29 cellular contexts compared by ENCODE assay signal in the genomic region with DNA sequence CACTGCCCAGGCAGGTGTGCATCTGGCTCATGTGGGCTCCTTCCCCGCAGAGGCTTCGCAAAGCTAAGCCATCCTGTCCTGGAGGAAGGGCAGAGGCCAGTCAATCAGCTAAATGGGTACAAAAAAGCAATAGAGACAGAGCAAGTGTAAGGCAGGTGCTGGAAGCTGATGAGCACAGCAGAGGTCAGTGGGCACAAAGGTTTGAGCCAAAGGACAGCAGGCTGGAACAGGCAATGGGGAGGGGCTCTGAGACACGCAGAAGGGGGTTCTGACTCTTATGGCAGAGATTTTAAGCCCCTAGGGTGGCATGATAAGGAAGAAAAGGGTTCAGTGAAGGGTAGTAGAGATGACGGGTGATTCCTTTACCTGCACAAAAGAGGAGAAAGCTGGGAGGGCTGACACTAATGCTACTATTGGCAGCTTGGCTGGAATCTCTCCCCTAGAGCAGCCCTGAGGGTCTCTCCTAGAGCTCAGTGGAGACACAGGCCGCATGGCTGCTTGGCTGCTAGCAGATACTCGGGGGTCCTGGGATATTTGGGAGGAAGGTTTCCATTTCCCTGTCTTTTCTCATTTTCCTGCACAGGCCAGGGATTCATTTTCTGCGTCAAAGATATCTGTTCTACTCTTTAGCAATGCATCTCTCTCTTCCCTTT.
"Had no signal": no experiment of that assay in that cellular context is flagged by ENCODE, and none has a peak within 500 bp of the region (broad histone marks: within the 10 kb centered on the region; RNA-seq: fewer than 3 reads in every experiment).

No MANE protein-coding gene starts in this region.

- DNase-seq: activated CD4-positive, alpha-beta T cell treated with anti-CD3 and anti-CD28 coated beads, Interleukin-2, amount 10 ng/mL, durations not matched to agents 24 days and 14 days; activated CD4-positive, CD25-positive, alpha-beta regulatory T cell treated with anti-CD3 and anti-CD28 coated beads, Interleukin-2, amount 50 U/mL, for 72 hours; activated CD8-positive, alpha-beta T cell treated with anti-CD3 and anti-CD28 coated beads for 36 hours; activated gamma-delta T cell treated with Interleukin-2 at 50 U/mL for 16 hours; activated naive CD4-positive, alpha-beta T cell treated with anti-CD3 and anti-CD28 coated beads, Interleukin-2, amount 50 U/mL, for 16 hours; activated T-cell treated with anti-CD3 and anti-CD28 coated beads, Interleukin-2, amount 50 U/mL, for 4 hours; amniotic stem cell; brain microvascular endothelial cell; effector CD8-positive, alpha-beta T cell; erythroblast; gastrocnemius medialis; glutamatergic neuron; left ventricle myocardium inferior; mammary epithelial cell; midbrain; sigmoid colon; small intestine; stimulated activated CD4-positive, alpha-beta T cell treated with anti-CD3 and anti-CD28 coated beads, Interleukin-2, amount 100 ng/mL, for 24 hours; stimulated activated naive B cell treated with anti-CD40 and anti-IgM and Interleukin-4, amounts not matched to agents 10 μg/mL and 1 μg/mL and 100 μg/mL, for 72 hours; stomach; T-helper 2 cell had no signal

- H3K27me3 ChIP-seq: brain microvascular endothelial cell, gastrocnemius medialis, neural progenitor cell, sigmoid colon, stomach, suprapubic skin, tibial nerve had no signal

- H3K27me3 Mint-ChIP-seq: activated CD4-positive, alpha-beta T cell treated with anti-CD3 and anti-CD28 coated beads, Interleukin-2, amount 10 ng/mL, durations not matched to agents 24 days and 14 days; activated CD8-positive, alpha-beta T cell treated with anti-CD3 and anti-CD28 coated beads for 36 hours; activated T-helper 17 cell treated with anti-CD3 and anti-CD28 coated beads, Interleukin-2, amount 50 U/mL, for 72 hours; dendritic cell treated with granulocyte-macrophage colony-stimulating factor and Interleukin-4, amounts not matched to agents 40 ng/mL and 50 ng/mL, for 4 days; naive thymus-derived CD4-positive, alpha-beta T cell; stimulated activated naive B cell treated with anti-CD40 and anti-IgM and Interleukin-4, amounts not matched to agents 10 μg/mL and 1 μg/mL and 100 μg/mL, for 72 hours had no signal

- H3K4me3 Mint-ChIP-seq: activated CD4-positive, alpha-beta T cell treated with anti-CD3 and anti-CD28 coated beads, Interleukin-2, amount 10 ng/mL, durations not matched to agents 24 days and 14 days; activated CD8-positive, alpha-beta T cell treated with anti-CD3 and anti-CD28 coated beads for 36 hours; activated T-cell treated with anti-CD3 and anti-CD28 coated beads, Interleukin-2, amount 50 U/mL, for 4 hours; activated T-helper 17 cell treated with anti-CD3 and anti-CD28 coated beads, Interleukin-2, amount 50 U/mL, for 72 hours; dendritic cell treated with granulocyte-macrophage colony-stimulating factor and Interleukin-4, amounts not matched to agents 40 ng/mL and 50 ng/mL, for 4 days; naive thymus-derived CD4-positive, alpha-beta T cell; neural progenitor cell; stimulated activated naive B cell treated with anti-CD40 and anti-IgM and Interleukin-4, amounts not matched to agents 10 μg/mL and 1 μg/mL and 100 μg/mL, for 72 hours had no signal

- H3K4me1 ChIP-seq: gastrocnemius medialis, left ventricle myocardium inferior, sigmoid colon, suprapubic skin had no signal

- H3K9me3 ChIP-seq: gastrocnemius medialis, left ventricle myocardium inferior, sigmoid colon, stomach, suprapubic skin, tibial nerve had no signal

- H3K4me1 Mint-ChIP-seq: activated CD4-positive, alpha-beta T cell treated with anti-CD3 and anti-CD28 coated beads, Interleukin-2, amount 10 ng/mL, durations not matched to agents 24 days and 14 days; activated T-helper 17 cell treated with anti-CD3 and anti-CD28 coated beads, Interleukin-2, amount 50 U/mL, for 72 hours; naive thymus-derived CD4-positive, alpha-beta T cell; stimulated activated naive B cell treated with anti-CD40 and anti-IgM and Interleukin-4, amounts not matched to agents 10 μg/mL and 1 μg/mL and 100 μg/mL, for 72 hours had no signal

- FAIRE-seq: astrocyte, islet of Langerhans, small intestine had no signal

- H3K36me3 ChIP-seq: brain microvascular endothelial cell, gastrocnemius medialis, left ventricle myocardium inferior, neural progenitor cell, sigmoid colon, stomach, suprapubic skin, tibial nerve had no signal

- H3K9ac ChIP-seq: neural progenitor cell had no signal

- H3K4me2 ChIP-seq: neural progenitor cell had no signal

- H3K36me3 Mint-ChIP-seq: naive thymus-derived CD4-positive, alpha-beta T cell; stimulated activated naive B cell treated with anti-CD40 and anti-IgM and Interleukin-4, amounts not matched to agents 10 μg/mL and 1 μg/mL and 100 μg/mL, for 72 hours had no signal

- H3K27ac Mint-ChIP-seq: activated CD4-positive, alpha-beta T cell treated with anti-CD3 and anti-CD28 coated beads, Interleukin-2, amount 10 ng/mL, durations not matched to agents 24 days and 14 days; activated CD8-positive, alpha-beta T cell treated with anti-CD3 and anti-CD28 coated beads for 36 hours; activated T-helper 17 cell treated with anti-CD3 and anti-CD28 coated beads, Interleukin-2, amount 50 U/mL, for 72 hours; dendritic cell treated with granulocyte-macrophage colony-stimulating factor and Interleukin-4, amounts not matched to agents 40 ng/mL and 50 ng/mL, for 4 days; naive thymus-derived CD4-positive, alpha-beta T cell; stimulated activated naive B cell treated with anti-CD40 and anti-IgM and Interleukin-4, amounts not matched to agents 10 μg/mL and 1 μg/mL and 100 μg/mL, for 72 hours had no signal

- H3K27ac ChIP-seq: brain microvascular endothelial cell, gastrocnemius medialis, left ventricle myocardium inferior, neural progenitor cell, sigmoid colon, stomach, suprapubic skin, tibial nerve had no signal

- H3K4me3 ChIP-seq: gastrocnemius medialis, left ventricle myocardium inferior, neural progenitor cell, sigmoid colon, stomach, suprapubic skin, tibial nerve had no signal

- H3K9me3 Mint-ChIP-seq: activated CD4-positive, alpha-beta T cell treated with anti-CD3 and anti-CD28 coated beads, Interleukin-2, amount 10 ng/mL, durations not matched to agents 24 days and 14 days; activated CD8-positive, alpha-beta T cell treated with anti-CD3 and anti-CD28 coated beads for 36 hours; activated T-cell treated with anti-CD3 and anti-CD28 coated beads, Interleukin-2, amount 50 U/mL, for 4 hours; dendritic cell treated with granulocyte-macrophage colony-stimulating factor and Interleukin-4, amounts not matched to agents 40 ng/mL and 50 ng/mL, for 4 days; naive thymus-derived CD4-positive, alpha-beta T cell; stimulated activated naive B cell treated with anti-CD40 and anti-IgM and Interleukin-4, amounts not matched to agents 10 μg/mL and 1 μg/mL and 100 μg/mL, for 72 hours had no signal
